ENCODE assay signal across 10 cellular contexts in the genomic region with DNA sequence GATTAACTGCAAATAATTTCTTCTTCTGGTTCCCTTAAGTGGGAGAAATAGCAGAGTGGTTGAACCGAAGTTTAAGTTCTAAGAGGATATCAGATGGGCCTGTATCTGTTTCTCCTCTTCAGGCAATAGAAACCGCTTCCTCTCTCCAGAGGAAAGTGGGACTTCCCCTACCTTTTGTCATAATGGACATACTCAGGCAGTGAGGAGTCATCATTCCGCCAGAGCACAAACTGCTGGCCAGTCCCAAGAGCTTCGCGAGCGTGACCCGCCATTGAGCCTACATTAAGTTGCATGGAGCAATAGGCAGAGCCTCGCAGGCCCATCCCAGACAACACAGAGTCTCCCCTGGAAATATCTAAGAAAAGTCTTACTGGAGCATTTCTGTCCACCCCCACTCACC.
A peak's percentile ranks its signal among the peaks of the same experiment; 100 is the strongest.
DNase-seq lines count a peak whose midpoint lies in the region; ATAC-seq and TF ChIP-seq lines count a peak whose summit lies in the region.
"Had no signal": no experiment of that assay in that cellular context is flagged by ENCODE, and none has a peak within 500 bp of the region (broad histone marks: within the 10 kb centered on the region; RNA-seq: fewer than 3 reads in every experiment).

No MANE protein-coding gene starts in this region.

- H3K4me3 ChIP-seq in CD8-positive, alpha-beta T cell (ENCODE audit: low read depth, low read length): no peak overlapping the region
- H3K4me3 ChIP-seq in H7 (ENCODE audit: insufficient read depth, low read depth, low read length): no peak overlapping the region
- H3K4me3 ChIP-seq: left lung had no signal

- peaks cover 73% of the 10 kb centered on the region for H3K4me1 Mint-ChIP-seq in CD8-positive, alpha-beta T cell (ENCODE audit: low read depth)

- H3K27me3 Mint-ChIP-seq in CD8-positive, alpha-beta T cell (ENCODE audit: low read depth): no peaks in the 10 kb centered on the region

- H3K36me3 ChIP-seq in CD8-positive, alpha-beta T cell (ENCODE audit: insufficient read depth, low read length): no peaks in the 10 kb centered on the region
- no peaks in the 10 kb centered on the region for H3K36me3 ChIP-seq in H7 (replicated peaks; ENCODE audit: control insufficient read depth, insufficient read depth, low read length)
- H3K36me3 ChIP-seq: left lung had no signal

- CTCF ChIA-PET in CD8-positive, alpha-beta T cell (lab: Charles Lee): interaction anchor here (1.2 to 2.0 kb wide), 3 partner anchors 159 to 235 kb away, joined by 3 to 7 read pairs (median 5); a partner anchor contains a TSS

- H3K9me3 ChIP-seq in CD8-positive, alpha-beta T cell (ENCODE audit: low read length): no peaks in the 10 kb centered on the region
- H3K9me3 ChIP-seq: left lung had no signal

- ATAC-seq in CD8-positive, alpha-beta T cell: no peak
- ATAC-seq in GM21360 (IDR thresholded peaks at IDR 0.05; ENCODE audit: unreplicated experiment) (no peak), GM21723 (IDR thresholded peaks at IDR 0.05; ENCODE audit: unreplicated experiment) (no peak), HG02763 (IDR thresholded peaks at IDR 0.05; ENCODE audit: unreplicated experiment) (no peak), HG02642 (IDR thresholded peaks at IDR 0.05; ENCODE audit: poor library complexity, unreplicated experiment) (no peak)
- ATAC-seq: left lung had no signal

- peak in 2 of 7 experiments; percentile 17 to 49 for DNase-seq in CD8-positive, alpha-beta T cell
- DNase-seq in H7 (peak; percentile 20), lung microvascular endothelial cell (ENCODE audit: low read depth in 2 of 2) (peak; percentile 15 to 61)
- peak; percentile 61 for DNase-seq in activated CD8-positive, alpha-beta memory T cell treated with anti-CD3 and anti-CD28 coated beads, Interleukin-2, amount 50 U/mL, for 48 hours
- DNase-seq: erythroblast, left lung had no signal

- peak overlapping the region; percentile 91 for H3K27ac Mint-ChIP-seq in CD8-positive, alpha-beta T cell

- POLR2A ChIA-PET in CD8-positive, alpha-beta T cell (lab: Charles Lee): interaction anchor here (1.5 to 2.2 kb wide), 2 partner anchors 159 to 161 kb away, joined by 4 to 5 read pairs; a partner anchor contains a TSS

- no peaks in the 10 kb centered on the region for H3K9me3 Mint-ChIP-seq in CD8-positive, alpha-beta T cell

- no peak overlapping the region for H3K27ac ChIP-seq in CD8-positive, alpha-beta T cell (ENCODE audit: low read depth, low read length)
- H3K27ac ChIP-seq: left lung had no signal

- no peaks in the 10 kb centered on the region for H3K27me3 ChIP-seq in CD8-positive, alpha-beta T cell (ENCODE audit: insufficient read depth, low read length)
- H3K27me3 ChIP-seq in H7 (ENCODE audit: control insufficient read depth, insufficient read depth, low read length): no peaks in the 10 kb centered on the region
- H3K27me3 ChIP-seq: left lung had no signal

- H3K4me3 Mint-ChIP-seq in CD8-positive, alpha-beta T cell: no peak overlapping the region

- no peaks in the 10 kb centered on the region for H3K36me3 Mint-ChIP-seq in CD8-positive, alpha-beta T cell

- H3K4me1 ChIP-seq in CD8-positive, alpha-beta T cell (ENCODE audit: insufficient read depth, low read length): peaks cover 80% of the 10 kb centered on the region

- no peak for TF ChIP-seq CTCF in CD8-positive, alpha-beta T cell (IDR thresholded peaks at IDR 0.05)

- intact Hi-C loops in CD8-positive, alpha-beta T cell (cut with DNase I, micrococcal nuclease): loop anchor here (5.0 kb wide), 7 partner anchors 65 to 240 kb away; a partner anchor contains a TSS
